Comparison of ENCODE assay signal across 12 cellular contexts in the genomic region with DNA sequence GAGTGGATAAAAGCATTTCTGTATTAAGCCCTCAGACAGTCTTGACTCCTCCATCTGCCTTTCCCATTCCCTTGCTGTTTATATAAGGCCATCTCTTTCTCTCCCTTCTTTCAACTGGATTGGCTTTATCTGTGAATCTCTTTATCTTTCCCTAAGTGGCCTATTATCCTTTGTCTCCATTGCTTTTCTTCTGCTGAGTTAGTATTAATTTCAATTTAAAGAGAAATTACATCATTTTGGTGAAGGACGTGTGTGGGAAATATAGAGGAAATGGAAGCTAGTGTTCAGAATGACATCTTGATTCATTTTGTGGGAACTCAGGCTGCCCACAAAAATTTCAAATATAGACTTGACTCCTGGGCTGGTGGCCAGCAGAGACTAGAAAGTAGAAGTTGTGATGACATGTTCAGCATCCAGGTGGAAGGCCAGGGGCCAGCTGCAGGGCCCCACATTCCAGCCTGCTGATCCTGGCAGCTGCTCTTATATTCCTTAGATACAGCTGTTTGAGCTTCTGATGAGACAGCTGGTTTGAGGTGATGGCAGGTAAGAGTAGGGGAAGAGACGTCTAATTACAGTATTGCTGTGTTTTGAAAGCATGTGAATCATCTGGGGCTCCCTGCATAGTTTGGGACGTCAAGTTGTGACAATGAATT.
DNase-seq lines count a peak whose midpoint lies in the region; ATAC-seq, FAIRE-seq and TF ChIP-seq lines count a peak whose summit lies in the region.
"Had no signal": no experiment of that assay in that cellular context is flagged by ENCODE, and none has a peak within 500 bp of the region (broad histone marks: within the 10 kb centered on the region; RNA-seq: fewer than 3 reads in every experiment).

No MANE protein-coding gene starts in this region.

- TF ChIP-seq CTCF in HFF-Myc (IDR thresholded peaks at IDR 0.05; ENCODE audit: low read depth, low read length, missing control alignments) (no peak), fibroblast of pulmonary artery (IDR thresholded peaks at IDR 0.05; ENCODE audit: low read length, missing control alignments) (no peak)

- peak; percentile 68 for DNase-seq in AG20443 (ENCODE audit: low spot score)
- peak; percentile 84 for DNase-seq in HFF-Myc (ENCODE audit: extremely low read depth, low read depth)
- DNase-seq in RCC 7860 (ENCODE audit: low spot score): peak; percentile 88
- peak; percentile 84 for DNase-seq in fibroblast of pulmonary artery (ENCODE audit: low read depth)
- no peak for DNase-seq in NCI-H2227 treated with DMSO at 0.1 percent for 48 hours (lab: John Stamatoyannopoulos, UW)
- no peak for DNase-seq in inferior parietal cortex (ENCODE audit: extremely low spot score)
- DNase-seq: activated effector memory CD4-positive, alpha-beta T cell treated with Interleukin-2 at 50 U/mL for 16 hours; heart right ventricle; posterior cingulate gyrus had no signal

- ATAC-seq in GM18868 (IDR thresholded peaks at IDR 0.05; ENCODE audit: unreplicated experiment) (no peak), HG03460 (IDR thresholded peaks at IDR 0.05; ENCODE audit: unreplicated experiment) (no peak)
- ATAC-seq: heart right ventricle had no signal

- H3K4me3 ChIP-seq in HFF-Myc (replicated peaks; ENCODE audit: low read depth, low read length) (no peak overlapping the region), fibroblast of pulmonary artery (replicated peaks; ENCODE audit: low read depth, low read length) (no peak overlapping the region)
- H3K4me3 ChIP-seq: heart right ventricle, PC-9 had no signal

- FAIRE-seq in RCC 7860 (lab: Jason Lieb, UNC): peak; percentile 97

Comparison
In these comparisons a context has a peak if more than half of its experiments do, and no peak if none do; other contexts are left out.
1. DNase-seq: peak in AG20443 (single experiment), HFF-Myc (single experiment), RCC 7860 (single experiment) and fibroblast of pulmonary artery (single experiment); none in NCI-H2227 treated with DMSO at 0.1 percent for 48 hours (single experiment) and inferior parietal cortex (single experiment).